14 cellular contexts compared by ENCODE assay signal in the genomic region with DNA sequence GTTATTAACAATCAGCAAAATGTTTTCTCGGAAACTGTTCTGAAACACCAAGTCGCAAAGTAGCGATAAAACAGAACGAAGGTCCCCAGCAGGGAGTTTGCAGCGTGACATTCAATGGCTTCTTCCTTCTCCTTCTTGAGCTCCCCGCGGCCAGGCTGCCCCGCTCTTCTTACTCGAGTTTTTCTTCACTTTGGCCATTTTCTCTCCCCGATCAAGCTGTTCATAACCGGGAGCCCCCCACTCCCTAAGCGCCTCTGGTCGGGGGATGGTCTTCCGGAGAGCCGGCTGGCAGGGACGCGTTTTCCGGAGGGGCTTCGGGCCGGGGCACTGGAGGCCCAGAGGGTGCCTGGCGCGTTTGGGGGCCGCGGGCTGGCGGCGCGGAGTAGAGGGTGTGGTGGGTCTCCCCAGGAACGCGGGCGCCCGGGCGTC. TPM values are rescaled to one million over a fixed set of nuclear protein-coding genes. Genes with fewer than 3 reads are reported as not detected.
DNase-seq lines count a peak whose midpoint lies in the region; ATAC-seq and TF ChIP-seq lines count a peak whose summit lies in the region.
"Had no signal": no experiment of that assay in that cellular context is flagged by ENCODE, and none has a peak within 500 bp of the region (broad histone marks: within the 10 kb centered on the region; RNA-seq: fewer than 3 reads in every experiment).

No MANE protein-coding gene starts in this region.

- H3K27ac ChIP-seq in HUES48 (ENCODE audit: low read depth, low read length): no peak overlapping the region
- H3K27ac ChIP-seq in trophoblast cell (ENCODE audit: low read depth, low read length): no peak overlapping the region
- H3K27ac ChIP-seq: gastroesophageal sphincter had no signal

- no peak overlapping the region for H3K23ac ChIP-seq in trophoblast cell (ENCODE audit: low read length)

- H3K4me2 ChIP-seq in trophoblast cell (ENCODE audit: low read length): peak overlapping the region; percentile 56

- H3K9me3 ChIP-seq in HUES48 (ENCODE audit: control insufficient read depth, insufficient read depth, low read length) (no peaks in the 10 kb centered on the region), trophoblast cell (ENCODE audit: insufficient read depth, low read depth, low read length) (peaks cover 3% of the 10 kb centered on the region)
- H3K9me3 ChIP-seq: gastroesophageal sphincter, mucosa of descending colon had no signal

- H3K27me3 ChIP-seq in HUES48 (ENCODE audit: control insufficient read depth, insufficient read depth, low read length) (peaks cover 100% of the 10 kb centered on the region), trophoblast cell (ENCODE audit: insufficient read depth, low read length) (peaks cover 74% of the 10 kb centered on the region)

- peaks cover 57% of the 10 kb centered on the region for H3K4me1 Mint-ChIP-seq in activated T-cell treated with anti-CD3 and anti-CD28 coated beads, Interleukin-2, amount 50 U/mL, for 72 hours (ENCODE audit: low read depth)
- peaks cover 46% of the 10 kb centered on the region for H3K4me1 Mint-ChIP-seq in activated T-cell treated with anti-CD3 and anti-CD28 coated beads, Interleukin-2, amount 50 U/mL, for 24 hours (ENCODE audit: low read depth)
- H3K4me1 Mint-ChIP-seq in endothelial cell (ENCODE audit: unreplicated experiment) (peaks cover 41% of the 10 kb centered on the region), CD14-positive monocyte (peaks cover 64% of the 10 kb centered on the region)

- TF ChIP-seq CTCF in endothelial cell (IDR thresholded peaks at IDR 0.05; ENCODE audit: unreplicated experiment) (no peak), CD14-positive monocyte (IDR thresholded peaks at IDR 0.05) (no peak)

- peak overlapping the region; percentile 49 to 76 for H3K4me3 Mint-ChIP-seq in activated T-cell treated with anti-CD3 and anti-CD28 coated beads, Interleukin-2, amount 50 U/mL, for 72 hours
- H3K4me3 Mint-ChIP-seq in activated T-cell treated with anti-CD3 and anti-CD28 coated beads, Interleukin-2, amount 50 U/mL, for 24 hours: no peak overlapping the region
- H3K4me3 Mint-ChIP-seq in endothelial cell (ENCODE audit: unreplicated experiment) (peak overlapping the region; percentile 70), CD14-positive monocyte (peak overlapping the region in 1 of 2 donors; percentile 87)

- DNase-seq in activated T-cell treated with anti-CD3 and anti-CD28 coated beads, Interleukin-2, amount 50 U/mL, for 72 hours: peak; percentile 14 to 22
- DNase-seq in activated T-cell treated with anti-CD3 and anti-CD28 coated beads, Interleukin-2, amount 50 U/mL, for 24 hours: no peak
- no peak for DNase-seq in endothelial cell (ENCODE audit: low spot score)
- no peak for DNase-seq in trophoblast cell
- no peak for DNase-seq in CD14-positive monocyte (ENCODE audit: low spot score)
- no peak for DNase-seq in NCI-H748 treated with DMSO at 0.1 percent for 48 hours (lab: John Stamatoyannopoulos, UW)
- DNase-seq: C1 segment of cervical spinal cord, cortex of kidney, NCI-H2029, T-helper 9 cell had no signal

- no peaks in the 10 kb centered on the region for H3K79me2 ChIP-seq in trophoblast cell (ENCODE audit: control insufficient read depth, insufficient read depth, low read length, poor library complexity)

- no peak overlapping the region for H2BK5ac ChIP-seq in trophoblast cell (ENCODE audit: low read depth, low read length, poor library complexity)

- H2AK5ac ChIP-seq in trophoblast cell (ENCODE audit: low read length): no peak overlapping the region

- H3K4ac ChIP-seq in trophoblast cell (ENCODE audit: low read depth, low read length): no peak overlapping the region

- peak overlapping the region; percentile 73 for H2AFZ ChIP-seq in trophoblast cell (ENCODE audit: insufficient read depth, low read length, poor library complexity)

- H4K91ac ChIP-seq in trophoblast cell (ENCODE audit: low read depth, low read length): no peak overlapping the region

- H3K9ac ChIP-seq in HUES48 (ENCODE audit: low read depth, low read length) (no peak overlapping the region), trophoblast cell (ENCODE audit: low read length) (no peak overlapping the region)

- ATAC-seq in activated T-cell treated with anti-CD3 and anti-CD28 coated beads, Interleukin-2, amount 50 U/mL, for 72 hours (replicated peaks in 1 of 2): no peak
- no peak for ATAC-seq in HG03159 (IDR thresholded peaks at IDR 0.05; ENCODE audit: unreplicated experiment)
- ATAC-seq: gastroesophageal sphincter, mucosa of descending colon had no signal

- H2BK120ac ChIP-seq in trophoblast cell (ENCODE audit: insufficient read depth, low read length, poor library complexity): no peak overlapping the region

- H3K27me3 Mint-ChIP-seq in activated T-cell treated with anti-CD3 and anti-CD28 coated beads, Interleukin-2, amount 50 U/mL, for 72 hours (ENCODE audit: low read depth): peaks cover 72% of the 10 kb centered on the region
- peaks cover 84% of the 10 kb centered on the region for H3K27me3 Mint-ChIP-seq in activated T-cell treated with anti-CD3 and anti-CD28 coated beads, Interleukin-2, amount 50 U/mL, for 24 hours
- H3K27me3 Mint-ChIP-seq in endothelial cell (ENCODE audit: unreplicated experiment) (peaks cover 42% of the 10 kb centered on the region), CD14-positive monocyte (ENCODE audit: low read depth in 3 of 3) (peaks cover 82 to 99% (median 88%) of the 10 kb centered on the region in 3 donors)

- H3K79me1 ChIP-seq in trophoblast cell (ENCODE audit: low read length): no peaks in the 10 kb centered on the region

- WGBS in trophoblast cell (ENCODE audit: extremely low coverage, insufficient coverage, insufficient read length): no CpG with 5 or more reads among the region's 32 CpGs

- intact Hi-C loops in CD14-positive monocyte (cut with micrococcal nuclease): loop anchor here (2.0 to 10.0 kb wide), 5 partner anchors 183 to 1792 kb away; a partner anchor contains a TSS

- peaks cover 0 to 2% of the 10 kb centered on the region in 2 donors for H3K36me3 Mint-ChIP-seq in activated T-cell treated with anti-CD3 and anti-CD28 coated beads, Interleukin-2, amount 50 U/mL, for 72 hours (ENCODE audit: insufficient read depth in 2 of 2)
- no peaks in the 10 kb centered on the region for H3K36me3 Mint-ChIP-seq in activated T-cell treated with anti-CD3 and anti-CD28 coated beads, Interleukin-2, amount 50 U/mL, for 24 hours (ENCODE audit: low read depth)
- peaks cover 8% of the 10 kb centered on the region for H3K36me3 Mint-ChIP-seq in endothelial cell (ENCODE audit: low read depth, unreplicated experiment)
- peaks cover 5 to 20% of the 10 kb centered on the region in 2 donors for H3K36me3 Mint-ChIP-seq in CD14-positive monocyte

- H3K4me3 ChIP-seq in HUES48 (ENCODE audit: low read depth, low read length) (peak overlapping the region; percentile 46), trophoblast cell (ENCODE audit: low read depth, low read length) (peak overlapping the region; percentile 30)
- H3K4me3 ChIP-seq: mucosa of descending colon had no signal

- H3K4me1 ChIP-seq in HUES48 (ENCODE audit: control insufficient read depth, insufficient read depth, low read length): peaks cover 69% of the 10 kb centered on the region
- peaks cover 35 to 47% of the 10 kb centered on the region in 2 experiments for H3K4me1 ChIP-seq in trophoblast cell (ENCODE audit: control insufficient read depth in 1 of 2, insufficient read depth in 2 of 2, low read length in 2 of 2)

- H4K12ac ChIP-seq in trophoblast cell (ENCODE audit: low read depth, low read length): no peak overlapping the region

- H2BK12ac ChIP-seq in trophoblast cell (ENCODE audit: low read length): no peak overlapping the region

- H4K8ac ChIP-seq in trophoblast cell (ENCODE audit: low read depth, low read length): no peak overlapping the region

- no peaks in the 10 kb centered on the region for H3K36me3 ChIP-seq in HUES48 (ENCODE audit: control insufficient read depth, insufficient read depth, low read length)
- H3K36me3 ChIP-seq in trophoblast cell (ENCODE audit: control insufficient read depth in 1 of 2, insufficient read depth in 2 of 2, low read length in 2 of 2): no peaks in the 10 kb centered on the region
- H3K36me3 ChIP-seq: gastroesophageal sphincter had no signal

- H3K9me3 Mint-ChIP-seq in activated T-cell treated with anti-CD3 and anti-CD28 coated beads, Interleukin-2, amount 50 U/mL, for 72 hours: no peaks in the 10 kb centered on the region
- H3K9me3 Mint-ChIP-seq in activated T-cell treated with anti-CD3 and anti-CD28 coated beads, Interleukin-2, amount 50 U/mL, for 24 hours: no peaks in the 10 kb centered on the region
- H3K9me3 Mint-ChIP-seq in endothelial cell (ENCODE audit: unreplicated experiment) (no peaks in the 10 kb centered on the region), CD14-positive monocyte (peaks cover 0 to 36% (median 17%) of the 10 kb centered on the region in 7 donors)

- H3K14ac ChIP-seq in trophoblast cell (ENCODE audit: low read length): no peak overlapping the region

- no peak overlapping the region for H3K27ac Mint-ChIP-seq in activated T-cell treated with anti-CD3 and anti-CD28 coated beads, Interleukin-2, amount 50 U/mL, for 72 hours
- no peak overlapping the region for H3K27ac Mint-ChIP-seq in activated T-cell treated with anti-CD3 and anti-CD28 coated beads, Interleukin-2, amount 50 U/mL, for 24 hours
- peak overlapping the region; percentile 14 for H3K27ac Mint-ChIP-seq in endothelial cell (ENCODE audit: unreplicated experiment)
- peak overlapping the region in 1 of 7 donors; percentile 53 for H3K27ac Mint-ChIP-seq in CD14-positive monocyte

- no peak overlapping the region for H3K18ac ChIP-seq in trophoblast cell (ENCODE audit: low read length)

RNA-seq across cellular contexts. Expression of a gene that starts 5.2 kb away (rescaled TPM):
- not detected for total RNA-seq in activated T-cell treated with anti-CD3 and anti-CD28 coated beads, Interleukin-2, amount 50 U/mL, for 72 hours
- total RNA-seq in endothelial cell (ENCODE audit: unreplicated experiment): 0.31 TPM
- 0.03 and 0.04 TPM in 2 replicates for polyA plus RNA-seq in trophoblast cell (2013)
- not detected for polyA plus RNA-seq in CD14-positive monocyte
- total RNA-seq: gastroesophageal sphincter, mucosa of descending colon had no signal

RNA-seq across cellular contexts. Expression of a gene that starts 55.5 kb away (rescaled TPM):
- total RNA-seq in activated T-cell treated with anti-CD3 and anti-CD28 coated beads, Interleukin-2, amount 50 U/mL, for 72 hours: 10 to 100 TPM; 17.1 to 19.9 TPM
- total RNA-seq in endothelial cell (ENCODE audit: unreplicated experiment): 21.1 TPM
- polyA plus RNA-seq in trophoblast cell (2013): 13.8 and 15.2 TPM in 2 replicates
- polyA plus RNA-seq in CD14-positive monocyte: 10 to 100 TPM in 1 of 2 donors, 1 to 10 TPM in 1; 7.2 to 11.2 TPM

Comparison
In these comparisons a context has a peak if more than half of its experiments do, and no peak if none do; other contexts are left out.
1. DNase-seq: peak in activated T-cell treated with anti-CD3 and anti-CD28 coated beads, Interleukin-2, amount 50 U/mL, for 72 hours (2 of 2); none in activated T-cell treated with anti-CD3 and anti-CD28 coated beads, Interleukin-2, amount 50 U/mL, for 24 hours (single experiment), endothelial cell (single experiment), trophoblast cell (0 of 2), CD14-positive monocyte (single experiment) and NCI-H748 treated with DMSO at 0.1 percent for 48 hours (single experiment).